ENCODE assay signal across 9 cellular contexts in the genomic region with DNA sequence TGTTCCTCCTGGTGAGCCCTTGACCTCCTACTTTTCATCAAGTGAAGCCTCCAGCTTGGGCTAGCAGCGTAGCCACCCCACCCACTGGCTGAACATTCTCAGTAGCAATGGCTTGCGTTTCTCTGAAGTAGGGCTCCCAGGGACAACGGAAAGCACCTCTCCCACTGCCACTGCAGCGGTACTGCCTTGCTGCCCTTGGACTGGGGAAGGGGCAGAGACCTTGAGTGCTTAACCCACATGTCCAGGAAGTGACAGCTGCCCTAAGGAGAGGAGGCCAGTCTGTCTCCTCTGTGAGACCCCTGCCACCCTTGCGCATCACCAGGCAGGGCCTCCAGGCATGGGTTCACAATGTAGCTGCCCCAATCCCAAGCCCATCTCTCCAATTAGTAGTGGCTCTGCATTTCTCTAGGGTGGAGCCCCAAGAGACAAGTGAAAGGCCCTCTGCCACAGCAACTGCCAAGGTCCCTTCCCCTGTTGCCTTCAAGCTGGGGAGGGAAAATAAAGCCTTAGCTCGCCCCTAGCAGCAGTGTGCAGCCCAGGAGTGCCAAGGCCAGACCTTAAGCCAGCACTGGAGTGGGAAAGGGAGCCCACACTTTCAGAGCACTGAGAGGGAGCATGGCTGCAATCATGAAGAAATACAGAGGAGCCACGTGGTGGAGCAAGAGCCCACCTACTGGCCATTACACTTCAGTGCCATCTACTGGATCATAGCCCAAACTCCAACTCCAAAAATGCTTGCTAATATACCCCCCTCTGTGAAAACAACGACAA.
DNase-seq lines count a peak whose midpoint lies in the region; ATAC-seq and TF ChIP-seq lines count a peak whose summit lies in the region.
"Had no signal": no experiment of that assay in that cellular context is flagged by ENCODE, and none has a peak within 500 bp of the region (broad histone marks: within the 10 kb centered on the region; RNA-seq: fewer than 3 reads in every experiment).

No MANE protein-coding gene starts in this region.

- no peaks in the 10 kb centered on the region for H3K36me3 ChIP-seq in right atrium auricular region

- ATAC-seq in HG03442 (IDR thresholded peaks at IDR 0.05; ENCODE audit: unreplicated experiment) = peak; percentile 86
- no peak for ATAC-seq in activated T-cell treated with anti-CD3 and anti-CD28 coated beads, Interleukin-2, amount 50 U/mL, for 4 hours

- peak in 1 of 2 donors; percentile 16 for TF ChIP-seq CTCF in right atrium auricular region (IDR thresholded peaks at IDR 0.05)

- H3K9me3 Mint-ChIP-seq in activated T-cell treated with anti-CD3 and anti-CD28 coated beads, Interleukin-2, amount 50 U/mL, for 4 hours = peaks cover 18% of the 10 kb centered on the region

- DNase-seq in NCI-H1092 treated with DMSO at 0.1 percent for 48 hours (lab: John Stamatoyannopoulos, UW) = peak; percentile 3
- DNase-seq in NCI-H1092 (lab: John Stamatoyannopoulos, UW) = no peak
- DNase-seq in SHP77 (lab: John Stamatoyannopoulos, UW) = peak; percentile 5 to 6
- DNase-seq in iPS-NIHi7 (ENCODE audit: extremely low spot score) = peak; percentile 45
- no peak for DNase-seq in activated T-cell treated with anti-CD3 and anti-CD28 coated beads, Interleukin-2, amount 50 U/mL, for 4 hours
- no peak for DNase-seq in activated naive CD4-positive, alpha-beta T cell treated with anti-CD3 and anti-CD28 coated beads, Interleukin-2, amount 50 U/mL, for 16 hours
- no peak for DNase-seq in right atrium auricular region (ENCODE audit: low spot score)

- no peaks in the 10 kb centered on the region for H3K4me1 ChIP-seq in right atrium auricular region

- H3K4me1 Mint-ChIP-seq in activated T-cell treated with anti-CD3 and anti-CD28 coated beads, Interleukin-2, amount 50 U/mL, for 4 hours (ENCODE audit: low read depth) = no peaks in the 10 kb centered on the region
- H3K4me1 Mint-ChIP-seq: B cell had no signal

- H3K36me3 Mint-ChIP-seq in activated T-cell treated with anti-CD3 and anti-CD28 coated beads, Interleukin-2, amount 50 U/mL, for 4 hours (ENCODE audit: insufficient read depth) = no peaks in the 10 kb centered on the region

- no peaks in the 10 kb centered on the region for H3K27me3 Mint-ChIP-seq in activated T-cell treated with anti-CD3 and anti-CD28 coated beads, Interleukin-2, amount 50 U/mL, for 4 hours (ENCODE audit: low read depth)
- H3K27me3 Mint-ChIP-seq: B cell had no signal

- H3K27me3 ChIP-seq in right atrium auricular region = no peaks in the 10 kb centered on the region

- H3K4me3 ChIP-seq in right atrium auricular region = no peak overlapping the region

- H3K27ac ChIP-seq in right atrium auricular region = no peak overlapping the region

- H3K4me3 Mint-ChIP-seq in activated T-cell treated with anti-CD3 and anti-CD28 coated beads, Interleukin-2, amount 50 U/mL, for 4 hours = no peak overlapping the region
- H3K4me3 Mint-ChIP-seq: B cell had no signal

- H3K9me3 ChIP-seq in right atrium auricular region = no peaks in the 10 kb centered on the region

Comparison
In these comparisons a context has a peak if more than half of its experiments do, and no peak if none do; other contexts are left out.
1. DNase-seq: peak in NCI-H1092 treated with DMSO at 0.1 percent for 48 hours (single experiment), SHP77 (2 of 2) and iPS-NIHi7 (single experiment); none in NCI-H1092 (single experiment), activated T-cell treated with anti-CD3 and anti-CD28 coated beads, Interleukin-2, amount 50 U/mL, for 4 hours (single experiment), activated naive CD4-positive, alpha-beta T cell treated with anti-CD3 and anti-CD28 coated beads, Interleukin-2, amount 50 U/mL, for 16 hours (single experiment) and right atrium auricular region (single experiment).